In the genomic region with DNA sequence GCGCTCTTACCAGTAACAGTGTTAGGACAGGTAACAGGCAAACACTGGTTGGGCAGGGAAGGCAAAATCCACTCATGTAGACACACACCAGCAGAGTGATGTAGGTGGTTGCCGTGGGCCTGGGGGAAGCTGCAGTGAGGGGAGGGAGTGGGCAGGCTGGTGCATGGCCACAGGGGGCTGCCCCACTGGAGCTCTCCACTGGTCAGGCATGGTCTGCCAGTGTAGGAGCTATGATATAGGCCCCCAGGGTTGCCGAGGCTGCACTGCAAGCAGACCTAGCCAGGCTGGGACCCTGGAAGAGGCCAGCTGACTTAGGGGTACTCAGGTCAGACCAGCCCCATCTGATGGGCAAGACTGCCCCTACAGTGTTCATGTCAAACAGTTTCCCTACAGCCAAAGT, we compare ENCODE assay signal across 18 cellular contexts.
A peak's percentile ranks its signal among the peaks of the same experiment; 100 is the strongest.
DNase-seq lines count a peak whose midpoint lies in the region; ATAC-seq and TF ChIP-seq lines count a peak whose summit lies in the region.
"Had no signal": no experiment of that assay in that cellular context is flagged by ENCODE, and none has a peak within 500 bp of the region (broad histone marks: within the 10 kb centered on the region; RNA-seq: fewer than 3 reads in every experiment).

No MANE protein-coding gene starts in this region.

- no peak overlapping the region for H2BK15ac ChIP-seq in neuronal stem cell (ENCODE audit: low read length)

- CTCF ChIA-PET in CD8-positive, alpha-beta T cell (lab: Charles Lee) = no interaction called here

- peak overlapping the region; percentile 65 for H3K23ac ChIP-seq in neuronal stem cell (ENCODE audit: low read depth, low read length, poor library complexity)

- H3K9me3 ChIP-seq in RWPE2 (ENCODE audit: severe bottlenecking) (no peaks in the 10 kb centered on the region), neuronal stem cell (replicated peaks in 1 of 2; ENCODE audit: control insufficient read depth in 2 of 2, insufficient read depth in 1 of 2, low read depth in 1 of 2, low read length in 2 of 2) (peaks cover 0 to 1% of the 10 kb centered on the region in 2 donors), lower lobe of right lung (no peaks in the 10 kb centered on the region)
- no peaks in the 10 kb centered on the region for H3K9me3 ChIP-seq in CD8-positive, alpha-beta T cell (ENCODE audit: low read length)
- H3K9me3 ChIP-seq: BE2C, Caco-2 had no signal

- no peaks in the 10 kb centered on the region for H3K27me3 Mint-ChIP-seq in CD8-positive, alpha-beta T cell (ENCODE audit: low read depth)
- H3K27me3 Mint-ChIP-seq: CD4-positive, alpha-beta memory T cell; CD4-positive, CD25-positive, alpha-beta regulatory T cell had no signal

- H2BK120ac ChIP-seq in neuronal stem cell (ENCODE audit: low read depth, low read length) = no peak overlapping the region

- peak overlapping the region; percentile 17 for H3K4ac ChIP-seq in neuronal stem cell (ENCODE audit: low read length)

- no peak overlapping the region for H3K4me3 ChIP-seq in RWPE2 (ENCODE audit: severe bottlenecking)
- H3K4me3 ChIP-seq in neuronal stem cell (ENCODE audit: low read length in 2 of 2) = no peak overlapping the region
- no peak overlapping the region for H3K4me3 ChIP-seq in CD8-positive, alpha-beta T cell (ENCODE audit: low read depth, low read length)
- H3K4me3 ChIP-seq in lower lobe of right lung = no peak overlapping the region
- H3K4me3 ChIP-seq: BLaER1 had no signal

- no peak overlapping the region for H3K9ac ChIP-seq in neuronal stem cell (ENCODE audit: low read depth, low read length, poor library complexity)
- H3K9ac ChIP-seq: BLaER1 had no signal

- H3K14ac ChIP-seq in neuronal stem cell (ENCODE audit: low read length) = peak overlapping the region; percentile 89

- H3K4me1 Mint-ChIP-seq in CD8-positive, alpha-beta T cell (ENCODE audit: low read depth) = peaks cover 4% of the 10 kb centered on the region
- H3K4me1 Mint-ChIP-seq: CD14-positive monocyte had no signal

- intact Hi-C loops in CD8-positive, alpha-beta T cell (cut with DNase I, micrococcal nuclease) = no loop called here
- intact Hi-C loops in lower lobe of right lung (cut with DNase I) = no loop called here

- peak; percentile 54 for DNase-seq in RWPE2 (ENCODE audit: low spot score)
- no peak for DNase-seq in neuronal stem cell (ENCODE audit: low spot score)
- DNase-seq in CD8-positive, alpha-beta T cell = no peak
- DNase-seq in iPS-NIHi11 (ENCODE audit: low spot score) = no peak
- no peak for DNase-seq in lower lobe of right lung
- DNase-seq: 8988T; ACHN; BE2C; C1 segment of cervical spinal cord; Caco-2; Calu3; CD4-positive, alpha-beta memory T cell; CD4-positive, CD25-positive, alpha-beta regulatory T cell; DMS79 treated with DMSO at 0.1 percent for 48 hours; GF-D8 had no signal

- peaks cover 50% of the 10 kb centered on the region for H3K36me3 Mint-ChIP-seq in CD8-positive, alpha-beta T cell

- H4K8ac ChIP-seq in neuronal stem cell (ENCODE audit: low read depth, low read length) = peak overlapping the region; percentile 17

- H3K27me3 ChIP-seq in RWPE2 (ENCODE audit: insufficient read depth, poor library complexity, severe bottlenecking) (no peaks in the 10 kb centered on the region), neuronal stem cell (ENCODE audit: control insufficient read depth in 3 of 3, insufficient read depth in 3 of 3, low read depth in 1 of 3, low read length in 3 of 3) (no peaks in the 10 kb centered on the region), lower lobe of right lung (ENCODE audit: low read depth) (no peaks in the 10 kb centered on the region)
- no peaks in the 10 kb centered on the region for H3K27me3 ChIP-seq in CD8-positive, alpha-beta T cell (ENCODE audit: insufficient read depth, low read length)
- H3K27me3 ChIP-seq: BE2C, BLaER1 had no signal

- no CpG with 5 or more reads among the region's 3 CpGs for WGBS in neuronal stem cell (ENCODE audit: extremely low coverage in 2 of 2, insufficient read length in 2 of 2, insufficient replicate concordance in 1 of 2), 2 donors

- peaks cover 22% of the 10 kb centered on the region for H3K9me3 Mint-ChIP-seq in CD8-positive, alpha-beta T cell

- no peak overlapping the region for H4K91ac ChIP-seq in neuronal stem cell (ENCODE audit: low read depth, low read length, poor library complexity)

- H2AFZ ChIP-seq in neuronal stem cell (ENCODE audit: low read length) = no peak overlapping the region

- ATAC-seq in RWPE2 (ENCODE audit: low read depth) = 0 out of 3 replicates have a peak, but pooled peaks have one; percentile 12
- peak; percentile 31 for ATAC-seq in esophagus mucosa
- no peak for ATAC-seq in CD8-positive, alpha-beta T cell
- ATAC-seq in lower lobe of right lung = no peak

- peak overlapping the region; percentile 57 for H3K18ac ChIP-seq in neuronal stem cell (ENCODE audit: low read length)

- POLR2A ChIA-PET in CD8-positive, alpha-beta T cell (lab: Charles Lee) = no interaction called here

- H3K4me1 ChIP-seq in RWPE2 (ENCODE audit: insufficient read depth, poor library complexity, severe bottlenecking) = no peaks in the 10 kb centered on the region
- H3K4me1 ChIP-seq in neuronal stem cell (ENCODE audit: control insufficient read depth in 2 of 2, insufficient read depth in 1 of 2, low read depth in 1 of 2, low read length in 2 of 2) = no peaks in the 10 kb centered on the region
- no peaks in the 10 kb centered on the region for H3K4me1 ChIP-seq in CD8-positive, alpha-beta T cell (ENCODE audit: insufficient read depth, low read length)
- H3K4me1 ChIP-seq in lower lobe of right lung = no peaks in the 10 kb centered on the region
- H3K4me1 ChIP-seq: BE2C, BLaER1, Caco-2 had no signal

- no peak overlapping the region for H3K27ac ChIP-seq in RWPE2 (ENCODE audit: poor library complexity, severe bottlenecking)
- H3K27ac ChIP-seq in neuronal stem cell (replicated peaks; ENCODE audit: low read length) = no peak overlapping the region
- H3K27ac ChIP-seq in CD8-positive, alpha-beta T cell (ENCODE audit: low read depth, low read length) = no peak overlapping the region
- no peak overlapping the region for H3K27ac ChIP-seq in lower lobe of right lung
- H3K27ac ChIP-seq: BLaER1 had no signal

- peak overlapping the region; percentile 53 for H2BK5ac ChIP-seq in neuronal stem cell (ENCODE audit: low read length)

- H3K36me3 ChIP-seq in RWPE2 (ENCODE audit: low read depth) (no peaks in the 10 kb centered on the region), neuronal stem cell (replicated peaks in 1 of 2; ENCODE audit: control insufficient read depth in 2 of 2, insufficient read depth in 2 of 2, low read length in 2 of 2) (no peaks in the 10 kb centered on the region), lower lobe of right lung (no peaks in the 10 kb centered on the region)
- no peaks in the 10 kb centered on the region for H3K36me3 ChIP-seq in CD8-positive, alpha-beta T cell (ENCODE audit: insufficient read depth, low read length)
- H3K36me3 ChIP-seq: BE2C had no signal

- TF ChIP-seq CTCF in RWPE2 (IDR thresholded peaks at IDR 0.05; ENCODE audit: poor library complexity, severe bottlenecking) (no peak), lower lobe of right lung (IDR thresholded peaks at IDR 0.05) (no peak)
- no peak for TF ChIP-seq CTCF in CD8-positive, alpha-beta T cell (IDR thresholded peaks at IDR 0.05)

- H3K4me2 ChIP-seq in neuronal stem cell (ENCODE audit: insufficient read depth, low read length, poor library complexity, severe bottlenecking) = no peak overlapping the region
- H3K4me2 ChIP-seq: BLaER1 had no signal

- H3K27ac Mint-ChIP-seq in CD8-positive, alpha-beta T cell = no peak overlapping the region
- H3K27ac Mint-ChIP-seq: CD4-positive, alpha-beta memory T cell; CD4-positive, CD25-positive, alpha-beta regulatory T cell had no signal

- H3K79me1 ChIP-seq in neuronal stem cell (ENCODE audit: low read depth, low read length) = peaks cover 5% of the 10 kb centered on the region

- H2BK12ac ChIP-seq in neuronal stem cell (ENCODE audit: low read length) = no peak overlapping the region

- H3K4me3 Mint-ChIP-seq in CD8-positive, alpha-beta T cell = no peak overlapping the region
- H3K4me3 Mint-ChIP-seq: CD14-positive monocyte; CD4-positive, alpha-beta memory T cell; CD4-positive, CD25-positive, alpha-beta regulatory T cell had no signal

- no peak overlapping the region for H2AK5ac ChIP-seq in neuronal stem cell (ENCODE audit: low read depth, low read length)

Comparison
In these comparisons a context has a peak if more than half of its experiments do, and no peak if none do; other contexts are left out.
1. ATAC-seq: peak in RWPE2 (single experiment) and esophagus mucosa (single experiment); none in CD8-positive, alpha-beta T cell (single experiment) and lower lobe of right lung (0 of 2).